ENCODE assay signal across 1 cellular context in genomic region chr12:116575754-116576153, GRCh38. TPM values are rescaled to one million over a fixed set of nuclear protein-coding genes. Genes with fewer than 3 reads are reported as not detected.
"Had no signal": no experiment of that assay in that cellular context is flagged by ENCODE, and none has a peak within 500 bp of the region (broad histone marks: within the 10 kb centered on the region; RNA-seq: fewer than 3 reads in every experiment).

No MANE protein-coding gene starts in this region.

RNA-seq across cellular contexts. Expression of gene MAP1LC3B2, which starts 16.6 kb away (rescaled TPM):
- total RNA-seq: dermis blood vessel endothelial cell had no signal
